ENCODE assay signal across 1 cellular context in the genomic region with DNA sequence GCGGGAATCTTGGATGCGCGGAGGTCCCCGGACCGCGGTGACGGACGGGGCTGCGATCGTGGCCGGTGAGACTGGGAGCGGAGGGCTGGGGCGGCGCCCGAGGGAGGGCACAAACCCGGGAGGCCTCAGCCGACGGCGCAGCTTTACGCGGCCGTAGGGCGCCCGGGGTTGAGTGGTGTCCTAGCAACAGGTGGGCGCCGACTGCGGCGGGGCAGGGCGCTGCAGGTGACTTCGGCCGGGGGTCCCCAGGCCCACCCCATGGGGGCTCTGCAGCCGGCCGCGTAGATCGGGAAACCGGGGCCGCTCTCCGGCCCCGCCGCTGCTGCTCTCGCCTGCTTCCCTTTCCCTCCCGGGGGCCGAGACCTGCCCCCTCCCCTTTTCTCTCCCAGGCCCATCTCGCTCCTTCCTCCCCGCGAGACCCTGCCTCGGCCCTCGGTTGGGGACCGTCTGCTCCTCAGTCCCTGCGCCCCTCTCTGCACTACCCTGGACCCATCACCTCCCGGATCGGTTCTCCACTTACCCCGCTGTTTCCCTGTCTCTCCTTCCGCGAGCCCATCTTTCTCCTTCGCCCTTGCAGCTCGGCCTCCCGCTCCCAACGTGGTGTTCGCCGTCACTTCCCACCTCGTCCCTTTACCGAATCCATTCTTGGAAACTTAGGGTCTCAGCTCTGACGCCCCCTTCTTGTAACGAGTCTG.
A peak's percentile ranks its signal among the peaks of the same experiment; 100 is the strongest.
TF ChIP-seq lines count a peak whose summit lies in the region.

No MANE protein-coding gene starts in this region.

TF ChIP-seq in HepG2, 621 proteins besides CTCF, POLR2A, EP300 and RAD21:
- TF ChIP-seq, protein P1, sequence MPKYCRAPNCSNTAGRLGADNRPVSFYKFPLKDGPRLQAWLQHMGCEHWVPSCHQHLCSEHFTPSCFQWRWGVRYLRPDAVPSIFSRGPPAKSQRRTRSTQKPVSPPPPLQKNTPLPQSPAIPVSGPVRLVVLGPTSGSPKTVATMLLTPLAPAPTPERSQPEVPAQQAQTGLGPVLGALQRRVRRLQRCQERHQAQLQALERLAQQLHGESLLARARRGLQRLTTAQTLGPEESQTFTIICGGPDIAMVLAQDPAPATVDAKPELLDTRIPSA (CRISPR knock-in tag; IDR thresholded peaks at IDR 0.05; ENCODE audit: borderline replicate concordance), result no peak
- TF ChIP-seq ZNF777 (CRISPR knock-in tag; IDR thresholded peaks at IDR 0.05) (peak; percentile 72), ZNF780A (CRISPR knock-in tag; IDR thresholded peaks at IDR 0.05) (no peak), IRF9 (CRISPR knock-in tag; IDR thresholded peaks at IDR 0.05; ENCODE audit: borderline replicate concordance) (no peak), ZNF558 (CRISPR knock-in tag; IDR thresholded peaks at IDR 0.05; ENCODE audit: borderline replicate concordance) (no peak), TRAFD1 (CRISPR knock-in tag; IDR thresholded peaks at IDR 0.05; ENCODE audit: borderline replicate concordance) (no peak), RFXANK (CRISPR knock-in tag; IDR thresholded peaks at IDR 0.05) (no peak), ZNF572 (CRISPR knock-in tag; IDR thresholded peaks at IDR 0.05) (no peak), GABPB1 (CRISPR knock-in tag; IDR thresholded peaks at IDR 0.05) (peak; percentile 12; the same call in 1 of the 2 replicates), MIXL1 (CRISPR knock-in tag; IDR thresholded peaks at IDR 0.05) (no peak), UBTF (CRISPR knock-in tag; IDR thresholded peaks at IDR 0.05) (peak; percentile 59; the same call in 1 of the 2 replicates), ZNF12 (CRISPR knock-in tag; IDR thresholded peaks at IDR 0.05) (no peak), DNMT3B (CRISPR knock-in tag; conservative IDR thresholded peaks at IDR 0.05) (no peak), RFX3 (CRISPR knock-in tag; IDR thresholded peaks at IDR 0.05) (no peak), KLF16 (CRISPR knock-in tag; IDR thresholded peaks at IDR 0.05) (no peak), ZNF674 (CRISPR knock-in tag; IDR thresholded peaks at IDR 0.05; ENCODE audit: low read depth) (no peak), HNRNPLL (IDR thresholded peaks at IDR 0.05; ENCODE audit: low read depth, low read length, poor library complexity, severe bottlenecking) (peak; percentile 91), ATF2 (CRISPR knock-in tag; IDR thresholded peaks at IDR 0.05) (no peak), ZNF20 (CRISPR knock-in tag; IDR thresholded peaks at IDR 0.05) (no peak), ZNF501 (CRISPR knock-in tag; IDR thresholded peaks at IDR 0.05) (no peak), ZNF567 (CRISPR knock-in tag; IDR thresholded peaks at IDR 0.05; ENCODE audit: borderline replicate concordance) (no peak), ZFP36L2 (CRISPR knock-in tag; IDR thresholded peaks at IDR 0.05) (no peak), NAIF1 (CRISPR knock-in tag; IDR thresholded peaks at IDR 0.05; ENCODE audit: borderline replicate concordance) (peak; percentile 71; the same call in 1 of the 2 replicates), HNRNPK (IDR thresholded peaks at IDR 0.05; ENCODE audit: low read depth, low read length, poor library complexity, severe bottlenecking) (peak; percentile 41)
- TF ChIP-seq, protein P2, sequence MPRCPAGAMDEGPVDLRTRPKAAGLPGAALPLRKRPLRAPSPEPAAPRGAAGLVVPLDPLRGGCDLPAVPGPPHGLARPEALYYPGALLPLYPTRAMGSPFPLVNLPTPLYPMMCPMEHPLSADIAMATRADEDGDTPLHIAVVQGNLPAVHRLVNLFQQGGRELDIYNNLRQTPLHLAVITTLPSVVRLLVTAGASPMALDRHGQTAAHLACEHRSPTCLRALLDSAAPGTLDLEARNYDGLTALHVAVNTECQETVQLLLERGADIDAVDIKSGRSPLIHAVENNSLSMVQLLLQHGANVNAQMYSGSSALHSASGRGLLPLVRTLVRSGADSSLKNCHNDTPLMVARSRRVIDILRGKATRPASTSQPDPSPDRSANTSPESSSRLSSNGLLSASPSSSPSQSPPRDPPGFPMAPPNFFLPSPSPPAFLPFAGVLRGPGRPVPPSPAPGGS (CRISPR knock-in tag; IDR thresholded peaks at IDR 0.05), result no peak
